34 cellular contexts compared by ENCODE assay signal in genomic region chr1:67058761-67059160, GRCh38. TPM values are rescaled to one million over a fixed set of nuclear protein-coding genes. Genes with fewer than 3 reads are reported as not detected.
DNase-seq lines count a peak whose midpoint lies in the region; ATAC-seq, FAIRE-seq and TF ChIP-seq lines count a peak whose summit lies in the region.
"Had no signal": no experiment of that assay in that cellular context is flagged by ENCODE, and none has a peak within 500 bp of the region (broad histone marks: within the 10 kb centered on the region; RNA-seq: fewer than 3 reads in every experiment).

No MANE protein-coding gene starts in this region.

- FAIRE-seq in K562 (lab: Jason Lieb, UNC): no peak
- FAIRE-seq: A549, islet of Langerhans, urothelium cell line had no signal

- peaks cover 7 to 15% of the 10 kb centered on the region in 2 experiments; a peak in 3 of 5 replicates for H3K4me1 ChIP-seq in K562 (replicated peaks in 1 of 2; ENCODE audit: control insufficient read depth in 2 of 2, insufficient read depth in 2 of 2, low read length in 2 of 2)
- H3K4me1 ChIP-seq in hepatocyte (ENCODE audit: insufficient read depth): peaks cover 10% of the 10 kb centered on the region
- H3K4me1 ChIP-seq: parathyroid adenoma, right atrium auricular region had no signal

- no peaks in the 10 kb centered on the region for H3K9me3 Mint-ChIP-seq in activated T-cell treated with anti-CD3 and anti-CD28 coated beads, Interleukin-2, amount 50 U/mL, for 24 hours
- H3K9me3 Mint-ChIP-seq: activated naive CD4-positive, alpha-beta T cell treated with anti-CD3 and anti-CD28 coated beads for 36 hours; activated T-cell treated with anti-CD3 and anti-CD28 coated beads, Interleukin-2, amount 50 U/mL, for 72 hours; CD8-positive, alpha-beta T cell; IgD-negative memory B cell; neural crest cell; stimulated activated naive CD8-positive, alpha-beta T cell treated with anti-CD3 and anti-CD28 coated beads, Interleukin-15, amount 100 ng/mL, for 72 hours; T-helper 1 cell treated with Interleukin-12 subunit alpha and Interleukin-12 subunit beta and Interleukin-4 antibody, amounts not matched to agents 30 μg/mL and 1 μg/mL, for 36 hours had no signal

- H3K79me2 ChIP-seq in K562 (ENCODE audit: control insufficient read depth, insufficient read depth, low read length) (0 out of 3 replicates have a peak, but pooled peaks cover under 1% of the 10 kb centered on the region), hepatocyte (no peaks in the 10 kb centered on the region)
- H3K79me2 ChIP-seq: parathyroid adenoma had no signal

- H3K27me3 Mint-ChIP-seq in activated T-cell treated with anti-CD3 and anti-CD28 coated beads, Interleukin-2, amount 50 U/mL, for 24 hours: no peaks in the 10 kb centered on the region
- H3K27me3 Mint-ChIP-seq: B cell, IgD-negative memory B cell had no signal

- TF ChIP-seq CTCF in AG10803 (conservative IDR thresholded peaks at IDR 0.05; ENCODE audit: low read length) (no peak), K562 (IDR thresholded peaks at IDR 0.05 in 2 of 3, conservative IDR thresholded peaks at IDR 0.05 in 1 of 3; ENCODE audit: insufficient read depth in 2 of 3, low read depth in 1 of 3, low read length in 3 of 3) (no peak), hepatocyte (IDR thresholded peaks at IDR 0.05; ENCODE audit: poor library complexity) (no peak)

- H4K20me1 ChIP-seq in K562 (replicated peaks; ENCODE audit: control insufficient read depth, insufficient read depth, low read length) (no peaks in the 10 kb centered on the region), hepatocyte (ENCODE audit: insufficient read depth, poor library complexity, severe bottlenecking) (no peaks in the 10 kb centered on the region)

- H3K27me3 ChIP-seq in K562 (ENCODE audit: control insufficient read depth in 2 of 2, insufficient read depth in 2 of 2, low read length in 2 of 2) (no peaks in the 10 kb centered on the region), hepatocyte (no peaks in the 10 kb centered on the region)
- H3K27me3 ChIP-seq: brain microvascular endothelial cell, right atrium auricular region had no signal

- POLR2A ChIA-PET in K562 (lab: Yijun Ruan, JAX): no interaction called here

- CTCF ChIA-PET in K562 (lab: Yijun Ruan, JAX; ENCODE audit: low intra/inter-chr PET ratio): no interaction called here

- no peaks in the 10 kb centered on the region for H3K9me1 ChIP-seq in K562 (ENCODE audit: control insufficient read depth, insufficient read depth, low read length)

- no TSS peak for BruUV-seq in K562 (replicated peaks; lab: Mats Ljungman, UMichigan)

- intact Hi-C loops in K562 (cut with micrococcal nuclease): no loop called here

- DNase-seq in AG10803 (ENCODE audit: low read depth) (peak; percentile 9), HT1080 (ENCODE audit: low read depth) (peak; percentile 30), K562 (ENCODE audit: extremely low read depth in 1 of 4, low spot score in 3 of 4) (no peak), hepatocyte (ENCODE audit: low spot score) (no peak), NCI-H1694 treated with DMSO at 0.1 percent for 48 hours (lab: John Stamatoyannopoulos, UW) (no peak)
- no peak for DNase-seq in activated naive CD4-positive, alpha-beta T cell treated with Interleukin-2 at 50 U/mL for 16 hours
- no peak for DNase-seq in activated T-cell treated with anti-CD3 and anti-CD28 coated beads, Interleukin-2, amount 50 U/mL, for 24 hours
- DNase-seq: activated CD4-positive, alpha-beta T cell treated with anti-CD3 and anti-CD28 coated beads, Interleukin-2, amount 50 U/mL, for 4 hours; activated CD4-positive, CD25-positive, alpha-beta regulatory T cell; activated naive CD4-positive, alpha-beta T cell treated with anti-CD3 and anti-CD28 coated beads for 36 hours; activated T-cell treated with anti-CD3 and anti-CD28 coated beads, Interleukin-2, amount 50 U/mL, for 72 hours; brain microvascular endothelial cell; CD8-positive, alpha-beta T cell; DMS 273 treated with DMSO at 0.1 percent for 48 hours; H7; left ventricle myocardium inferior; NCI-H1092 treated with DMSO at 0.1 percent for 48 hours; NCI-H187; NCI-H510A treated with DMSO at 0.1 percent for 48 hours; OCI-M1; SK-N-SH; stimulated activated CD8-positive, alpha-beta memory T cell treated with anti-CD3 and anti-CD28 coated beads, Interleukin-4, amount 100 ng/mL, for 48 hours; stimulated activated naive CD8-positive, alpha-beta T cell treated with anti-CD3 and anti-CD28 coated beads, Interleukin-15, amount 100 ng/mL, for 72 hours had no signal

- no peaks in the 10 kb centered on the region for H3K9me3 ChIP-seq in K562 (replicated peaks; ENCODE audit: control insufficient read depth, insufficient read depth, low read depth, low read length)
- H3K9me3 ChIP-seq in hepatocyte (ENCODE audit: low read depth): no peaks in the 10 kb centered on the region
- H3K9me3 ChIP-seq: A549, left ventricle myocardium inferior, right atrium auricular region, SK-N-SH, thoracic aorta had no signal

- 6% methylated on average over 3 of the region's 3 CpGs for WGBS in K562 (ENCODE audit: insufficient coverage, low coverage, missing lambda C conversion rate)
- 75% methylated on average over 3 of the region's 3 CpGs for WGBS in hepatocyte (ENCODE audit: low lambda C conversion rate, missing lambda C conversion rate)

- no peak for TF ChIP-seq EP300 in K562 (IDR thresholded peaks at IDR 0.05; ENCODE audit: low read length)

- ATAC-seq in K562 (no peak), HG03025 (IDR thresholded peaks at IDR 0.05; ENCODE audit: low FRiP score, unreplicated experiment) (no peak)
- ATAC-seq: A549; activated T-cell treated with anti-CD3 and anti-CD28 coated beads, Interleukin-2, amount 50 U/mL, for 72 hours; CD8-positive, alpha-beta T cell; stimulated activated naive CD8-positive, alpha-beta T cell treated with anti-CD3 and anti-CD28 coated beads, Interleukin-15, amount 100 ng/mL, for 72 hours had no signal

- no peak overlapping the region for H3K4me3 Mint-ChIP-seq in activated T-cell treated with anti-CD3 and anti-CD28 coated beads, Interleukin-2, amount 50 U/mL, for 24 hours
- H3K4me3 Mint-ChIP-seq: activated naive CD4-positive, alpha-beta T cell treated with anti-CD3 and anti-CD28 coated beads for 36 hours; activated T-cell treated with anti-CD3 and anti-CD28 coated beads, Interleukin-2, amount 50 U/mL, for 72 hours; B cell; CD8-positive, alpha-beta T cell; stimulated activated naive CD8-positive, alpha-beta T cell treated with anti-CD3 and anti-CD28 coated beads, Interleukin-15, amount 100 ng/mL, for 72 hours; T-helper 1 cell treated with Interleukin-12 subunit alpha and Interleukin-12 subunit beta and Interleukin-4 antibody, amounts not matched to agents 30 μg/mL and 1 μg/mL, for 36 hours had no signal

- H3K4me2 ChIP-seq in K562 (ENCODE audit: insufficient read depth, low read length) (no peak overlapping the region), hepatocyte (no peak overlapping the region)
- H3K4me2 ChIP-seq: A549, SK-N-SH had no signal

- H3K36me3 ChIP-seq in K562 (ENCODE audit: control insufficient read depth, insufficient read depth, low read length) (no peaks in the 10 kb centered on the region), hepatocyte (replicated peaks; ENCODE audit: insufficient read depth, low read depth) (no peaks in the 10 kb centered on the region)
- H3K36me3 ChIP-seq: brain microvascular endothelial cell, left ventricle myocardium inferior, right atrium auricular region, thoracic aorta had no signal

- no peaks in the 10 kb centered on the region for H3K9me2 ChIP-seq in hepatocyte (replicated peaks; ENCODE audit: insufficient read depth)
- H3K9me2 ChIP-seq: SK-N-SH had no signal

- no peak overlapping the region for H3K9ac ChIP-seq in K562 (ENCODE audit: insufficient read depth in 1 of 2, low read depth in 2 of 2, low read length in 2 of 2)
- H3K9ac ChIP-seq: parathyroid adenoma, SK-N-SH had no signal

- in situ Hi-C loops in K562 (cut with MboI): loop anchor here (5.0 kb wide), 1 partner anchor 49 kb away; no protein-coding TSS in a partner anchor

- peaks cover under 1% of the 10 kb centered on the region for H3K36me3 Mint-ChIP-seq in activated T-cell treated with anti-CD3 and anti-CD28 coated beads, Interleukin-2, amount 50 U/mL, for 24 hours (ENCODE audit: low read depth)

- no peak overlapping the region for H3K27ac ChIP-seq in K562 (ENCODE audit: extremely low read depth, low read depth, low read length)
- peak overlapping the region; percentile 5 for H3K27ac ChIP-seq in hepatocyte
- H3K27ac ChIP-seq: A549, brain microvascular endothelial cell, left ventricle myocardium inferior, parathyroid adenoma, right atrium auricular region, thoracic aorta had no signal

- no peak overlapping the region for H3K27ac Mint-ChIP-seq in activated T-cell treated with anti-CD3 and anti-CD28 coated beads, Interleukin-2, amount 50 U/mL, for 24 hours
- H3K27ac Mint-ChIP-seq: activated naive CD4-positive, alpha-beta T cell treated with anti-CD3 and anti-CD28 coated beads for 36 hours; activated T-cell treated with anti-CD3 and anti-CD28 coated beads, Interleukin-2, amount 50 U/mL, for 72 hours; B cell; CD8-positive, alpha-beta T cell; stimulated activated naive CD8-positive, alpha-beta T cell treated with anti-CD3 and anti-CD28 coated beads, Interleukin-15, amount 100 ng/mL, for 72 hours; T-helper 1 cell treated with Interleukin-12 subunit alpha and Interleukin-12 subunit beta and Interleukin-4 antibody, amounts not matched to agents 30 μg/mL and 1 μg/mL, for 36 hours had no signal

- peak overlapping the region; percentile 1 for H2AFZ ChIP-seq in K562 (ENCODE audit: low read depth, low read length)
- H2AFZ ChIP-seq in hepatocyte: no peak overlapping the region
- H2AFZ ChIP-seq: parathyroid adenoma had no signal

- H3K4me3 ChIP-seq in AG10803 (ENCODE audit: low read length) (no peak overlapping the region), K562 (no peak overlapping the region), hepatocyte (no peak overlapping the region)
- H3K4me3 ChIP-seq: A549, left ventricle myocardium inferior, right atrium auricular region, thoracic aorta had no signal

- no peak for TF ChIP-seq RAD21 in K562 (CRISPR knock-in tag; conservative IDR thresholded peaks at IDR 0.05 in 1 of 2, IDR thresholded peaks at IDR 0.05 in 1 of 2)

- peaks cover 7% of the 10 kb centered on the region for H3K4me1 Mint-ChIP-seq in activated T-cell treated with anti-CD3 and anti-CD28 coated beads, Interleukin-2, amount 50 U/mL, for 24 hours (ENCODE audit: low read depth)
- H3K4me1 Mint-ChIP-seq: stimulated activated naive CD8-positive, alpha-beta T cell treated with anti-CD3 and anti-CD28 coated beads, Interleukin-15, amount 100 ng/mL, for 72 hours had no signal

- no peak for TF ChIP-seq POLR2A in K562 (conservative IDR thresholded peaks at IDR 0.05)

RNA-seq across cellular contexts. Expression of gene SLC35D1, which starts 4.8 kb away (rescaled TPM):
- 6.5 and 7.2 TPM in 2 replicates for total RNA-seq in HT1080 (2014; rRNA removed; shearing (Covaris generic))
- polyA plus RNA-seq in HT1080 (2015; cell fraction: cytosol; rRNA removed): 7.0 and 8.2 TPM in 2 replicates
- 7.6 and 7.9 TPM in 2 replicates for polyA plus RNA-seq in HT1080 (2015; cell fraction: nucleus; rRNA removed)
- 9.7 and 20.5 TPM in 2 replicates for total RNA-seq in K562 (2011; cell fraction: chromatin; rRNA removed; ENCODE audit: low replicate concordance)
- total RNA-seq in K562 (2011; cell fraction: nucleolus; rRNA removed): 8.0 and 10.0 TPM in 2 replicates
- 18.1 and 27.9 TPM in 2 replicates for total RNA-seq in K562 (2011; cell fraction: nucleoplasm; rRNA removed)
- total RNA-seq in K562 (2014; rRNA removed): 5.2 and 5.3 TPM in 2 replicates
- 9.3 and 10.1 TPM in 2 replicates for total RNA-seq in K562 (2014; rRNA removed; fragmentation: Illumina TruSeq; extraction: Trizol)
- total RNA-seq in K562 (2015; rRNA removed; fragmentation: Illumina TruSeq; extraction: Trizol): 9.5 and 10.4 TPM in 2 replicates
- 6.5 and 7.1 TPM in 2 replicates for total RNA-seq in K562 (2021)
- 6.2 and 6.4 TPM in 2 replicates for polyA plus RNA-seq in K562 (2011; rRNA removed)
- polyA plus RNA-seq in K562 (2011; cell fraction: cytosol; rRNA removed): 2.3 and 5.1 TPM in 2 replicates
- 7.5 and 11.6 TPM in 2 replicates for polyA plus RNA-seq in K562 (2011; cell fraction: nucleus; rRNA removed)
- 4.5 and 4.7 TPM in 2 replicates for polyA plus RNA-seq in K562 (2012)
- polyA plus RNA-seq in K562 (2014; fragmentation: Illumina TruSeq; extraction: Trizol): 6.7 and 6.8 TPM in 2 replicates
- polyA plus RNA-seq in K562 (2014; fragmentation: Nextera tagmentation; extraction: Ambion mirVana): 1 to 10 TPM; 2.3 to 3.4 TPM
- 4.9 and 5.7 TPM in 2 replicates for polyA plus RNA-seq in K562 (2014; rRNA removed)
- polyA minus RNA-seq in K562 (2011; rRNA and poly(A)+ RNA removed): 11.2 and 12.1 TPM in 2 replicates
- polyA minus RNA-seq in K562 (2011; cell fraction: cytosol; rRNA and poly(A)+ RNA removed): 4.0 and 4.7 TPM in 2 replicates
- 5.8 and 10.3 TPM in 2 replicates for polyA minus RNA-seq in K562 (2011; cell fraction: nucleus; rRNA and poly(A)+ RNA removed)
- total RNA-seq in hepatocyte: 40.2 and 42.3 TPM in 2 replicates
- polyA plus RNA-seq in hepatocyte: 8.3 and 14.3 TPM in 2 replicates

Comparison
In these comparisons a context has a peak if more than half of its experiments do, and no peak if none do; other contexts are left out.
1. DNase-seq: peak in AG10803 (single experiment) and HT1080 (single experiment); none in K562 (0 of 4), hepatocyte (single experiment), NCI-H1694 treated with DMSO at 0.1 percent for 48 hours (single experiment), activated naive CD4-positive, alpha-beta T cell treated with Interleukin-2 at 50 U/mL for 16 hours (single experiment) and activated T-cell treated with anti-CD3 and anti-CD28 coated beads, Interleukin-2, amount 50 U/mL, for 24 hours (single experiment).